In the genomic region with DNA sequence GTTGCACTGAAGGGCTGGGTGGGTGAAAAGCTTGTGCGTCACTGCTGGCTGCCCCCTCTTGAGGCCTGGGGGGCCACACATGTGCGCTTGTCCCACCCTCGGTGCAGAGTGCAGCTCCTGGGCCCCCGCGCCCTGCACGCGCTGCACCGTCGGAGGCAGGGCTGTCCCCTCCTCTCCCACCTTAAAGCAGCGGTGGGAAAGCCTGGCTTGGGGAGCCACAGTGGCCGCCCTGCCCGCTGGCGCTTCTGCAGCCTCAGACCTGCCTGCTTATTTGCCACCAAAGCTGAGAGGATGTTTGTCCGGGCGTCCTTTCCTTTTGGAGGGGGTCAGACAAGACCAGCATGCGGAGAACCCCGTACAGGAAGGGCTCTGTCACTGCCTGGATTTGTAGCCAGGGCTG, we compare ENCODE assay signal across 20 cellular contexts. TPM values are rescaled to one million over a fixed set of nuclear protein-coding genes. Genes with fewer than 3 reads are reported as not detected.
DNase-seq lines count a peak whose midpoint lies in the region; TF ChIP-seq lines count a peak whose summit lies in the region.
"Had no signal": no experiment of that assay in that cellular context is flagged by ENCODE, and none has a peak within 500 bp of the region (broad histone marks: within the 10 kb centered on the region; RNA-seq: fewer than 3 reads in every experiment).

No MANE protein-coding gene starts in this region.

- H2AFZ ChIP-seq in ACC112 (ENCODE audit: low read length, unreplicated experiment) (no peak overlapping the region), GM23248 (no peak overlapping the region)

- peaks cover 15% of the 10 kb centered on the region for H3K4me1 ChIP-seq in ACC112 (ENCODE audit: control insufficient read depth, insufficient read depth, low read length, unreplicated experiment)
- H3K4me1 ChIP-seq in GM23248 (ENCODE audit: insufficient read depth) = peaks cover 14% of the 10 kb centered on the region
- peaks cover 26% of the 10 kb centered on the region for H3K4me1 ChIP-seq in adipocyte (ENCODE audit: control insufficient read depth, insufficient read depth, low read length)
- H3K4me1 ChIP-seq: A549, SJSA1 had no signal

- no peaks in the 10 kb centered on the region for H3K4me1 Mint-ChIP-seq in neural crest cell

- TF ChIP-seq CTCF in neural crest cell (conservative IDR thresholded peaks at IDR 0.05) = no peak

- in situ Hi-C loops in GM23248 (cut with MboI) = no loop called here

- peaks cover 10% of the 10 kb centered on the region; the same call in 1 of the 2 replicates for H3F3A ChIP-seq in GM23248 (ENCODE audit: insufficient read depth)

- H4K20me1 ChIP-seq in GM23248 (ENCODE audit: insufficient read depth) = no peaks in the 10 kb centered on the region

- no peaks in the 10 kb centered on the region for H3K27me3 Mint-ChIP-seq in neural crest cell (ENCODE audit: low read depth)
- H3K27me3 Mint-ChIP-seq: CD4-positive, alpha-beta T cell had no signal

- H3K9me3 Mint-ChIP-seq in neural crest cell = no peaks in the 10 kb centered on the region
- H3K9me3 Mint-ChIP-seq: CD4-positive, alpha-beta T cell had no signal

- H3K27ac Mint-ChIP-seq in neural crest cell (ENCODE audit: unreplicated experiment) = peak overlapping the region; percentile 62
- H3K27ac Mint-ChIP-seq: CD4-positive, alpha-beta T cell had no signal

- no peak overlapping the region for H3K4me3 Mint-ChIP-seq in neural crest cell
- H3K4me3 Mint-ChIP-seq: CD4-positive, alpha-beta T cell had no signal

- WGBS in GM23248 (ENCODE audit: low coverage in 1 of 2, low lambda C conversion rate in 2 of 2, missing lambda C conversion rate in 2 of 2), 2 experiments = 93 to 94% methylated on average over 15 of the region's 17 CpGs

- H3K9ac ChIP-seq in GM23248 (peak overlapping the region; percentile 63; the same call in 1 of the 2 replicates), adipocyte (ENCODE audit: low read length) (peak overlapping the region; percentile 83)

- peak overlapping the region; percentile 76 for H3K27ac ChIP-seq in ACC112 (ENCODE audit: low read depth, low read length)
- peak overlapping the region; percentile 71 for H3K27ac ChIP-seq in GM23248
- H3K27ac ChIP-seq: A549, SJSA1 had no signal

- H3K79me2 ChIP-seq in ACC112 (ENCODE audit: control insufficient read depth, insufficient read depth, low read length, unreplicated experiment) = no peaks in the 10 kb centered on the region
- H3K79me2 ChIP-seq in GM23248 (ENCODE audit: insufficient read depth) = peaks cover 41% of the 10 kb centered on the region

- no peak overlapping the region for H3K4me2 ChIP-seq in GM23248 (ENCODE audit: unreplicated experiment)
- H3K4me2 ChIP-seq: A549 had no signal

- H3K27me3 ChIP-seq in ACC112 (ENCODE audit: insufficient read depth, low read length) (no peaks in the 10 kb centered on the region), GM23248 (replicated peaks; ENCODE audit: insufficient read depth) (no peaks in the 10 kb centered on the region), adipocyte (replicated peaks; ENCODE audit: control insufficient read depth, insufficient read depth, low read length) (no peaks in the 10 kb centered on the region)
- H3K27me3 ChIP-seq: BE2C, SJSA1 had no signal

- H3K36me3 Mint-ChIP-seq in neural crest cell (ENCODE audit: low read depth) = peaks cover 5% of the 10 kb centered on the region

- H3K36me3 ChIP-seq in ACC112 (ENCODE audit: insufficient read depth, low read length) (no peaks in the 10 kb centered on the region), GM23248 (ENCODE audit: low read depth) (no peaks in the 10 kb centered on the region; the same call in 1 of the 2 replicates), adipocyte (ENCODE audit: control insufficient read depth, insufficient read depth, low read length, severe bottlenecking) (peaks cover 71% of the 10 kb centered on the region)

- H3K9me2 ChIP-seq in GM23248 (ENCODE audit: insufficient read depth) = no peaks in the 10 kb centered on the region

- no peak for DNase-seq in GM23248
- DNase-seq in adipocyte (ENCODE audit: low read depth) = no peak
- DNase-seq in neural crest cell (ENCODE audit: low read depth, low spot score) = no peak
- DNase-seq in NCI-H1694 treated with DMSO at 0.1 percent for 48 hours (lab: John Stamatoyannopoulos, UW) = no peak
- no peak for DNase-seq in NCI-H345 (lab: John Stamatoyannopoulos, UW)
- no peak for DNase-seq in dermis blood vessel endothelial cell
- DNase-seq: BE2C; CD4-positive, alpha-beta T cell; COR-L47; DMS 273 treated with DMSO at 0.1 percent for 48 hours; DMS79 treated with DMSO at 0.1 percent for 48 hours; NCI-H187; NCI-H446 treated with DMSO at 0.1 percent for 48 hours; NCI-H526 treated with DMSO at 0.1 percent for 48 hours; OCI-M1 had no signal

- H3K4me3 ChIP-seq in ACC112 (ENCODE audit: low read depth, low read length) (no peak overlapping the region), GM23248 (no peak overlapping the region), adipocyte (ENCODE audit: low read length) (no peak overlapping the region)
- H3K4me3 ChIP-seq: A549, SJSA1 had no signal

- no peaks in the 10 kb centered on the region for H3K9me3 ChIP-seq in GM23248 (ENCODE audit: low read depth)
- no peaks in the 10 kb centered on the region for H3K9me3 ChIP-seq in adipocyte (ENCODE audit: control insufficient read depth, low read length)
- H3K9me3 ChIP-seq: A549, BE2C, SJSA1 had no signal

RNA-seq across cellular contexts. Expression of a gene that starts 26.7 kb away (rescaled TPM):
- 68.3 and 85.1 TPM in 2 replicates for total RNA-seq in GM23248 (2014; rRNA removed; shearing (Covaris generic))
- 62.3 and 69.5 TPM in 2 replicates for polyA plus RNA-seq in GM23248 (2016; fragmentation: Nextera tagmentation; extraction: Ambion mirVana)
- 132 and 137 TPM in 2 replicates for total RNA-seq in neural crest cell
- 64.0 and 84.9 TPM in 2 replicates for total RNA-seq in dermis blood vessel endothelial cell

RNA-seq across cellular contexts. Expression of a gene that starts 27.2 kb away (rescaled TPM):
- 20.9 and 26.7 TPM in 2 replicates for total RNA-seq in GM23248 (2014; rRNA removed; shearing (Covaris generic))
- polyA plus RNA-seq in GM23248 (2016; fragmentation: Nextera tagmentation; extraction: Ambion mirVana) = 13.7 and 16.8 TPM in 2 replicates
- 186 and 189 TPM in 2 replicates for total RNA-seq in neural crest cell
- 43.4 and 93.6 TPM in 2 replicates for total RNA-seq in dermis blood vessel endothelial cell

RNA-seq across cellular contexts. Expression of a gene that starts 39.7 kb away (rescaled TPM):
- not detected in 2 replicates for total RNA-seq in GM23248 (2014; rRNA removed; shearing (Covaris generic))
- not detected in 2 replicates for polyA plus RNA-seq in GM23248 (2016; fragmentation: Nextera tagmentation; extraction: Ambion mirVana)
- total RNA-seq in neural crest cell (71.6 and 79.1 TPM in 2 replicates), dermis blood vessel endothelial cell (1.3 and 1.5 TPM in 2 replicates)

RNA-seq across cellular contexts. Expression of a gene that starts 45.7 kb away (rescaled TPM):
- total RNA-seq in GM23248 (2014; rRNA removed; shearing (Covaris generic)) = 4.3 and 4.4 TPM in 2 replicates
- polyA plus RNA-seq in GM23248 (2016; fragmentation: Nextera tagmentation; extraction: Ambion mirVana) = 4.0 and 5.3 TPM in 2 replicates
- total RNA-seq in neural crest cell = 117 and 127 TPM in 2 replicates
- total RNA-seq in dermis blood vessel endothelial cell = 5.4 and 8.8 TPM in 2 replicates

RNA-seq across cellular contexts. Expression of a gene that starts 46.8 kb away (rescaled TPM):
- total RNA-seq in GM23248 (2014; rRNA removed; shearing (Covaris generic)) = not detected in 2 replicates
- polyA plus RNA-seq in GM23248 (2016; fragmentation: Nextera tagmentation; extraction: Ambion mirVana) = 0.41 TPM in 1 of 2 replicates, not detected in the other
- 0.40 and 0.71 TPM in 2 replicates for total RNA-seq in neural crest cell
- 0.17 TPM in 1 of 2 replicates, not detected in the other for total RNA-seq in dermis blood vessel endothelial cell
- total RNA-seq: H4, Right ventricle myocardium inferior, SJSA1 had no signal

Comparison
In these comparisons a context has a peak if more than half of its experiments do, and no peak if none do; other contexts are left out.
1. RNA of a gene that starts 39.7 kb away (total RNA-seq): 71.6 to 79.1 TPM in neural crest cell; 1.3 to 1.5 TPM in dermis blood vessel endothelial cell and not detected in GM23248; every median in the first group is over 10 times any median in the second.